In genomic region chr5:177430146-177430951, GRCh38 we compare ENCODE assay signal across 11 cellular contexts. TPM values are rescaled to one million over a fixed set of nuclear protein-coding genes. Genes with fewer than 3 reads are reported as not detected.
DNase-seq lines count a peak whose midpoint lies in the region; ATAC-seq and TF ChIP-seq lines count a peak whose summit lies in the region.
"Had no signal": no experiment of that assay in that cellular context is flagged by ENCODE, and none has a peak within 500 bp of the region (broad histone marks: within the 10 kb centered on the region; RNA-seq: fewer than 3 reads in every experiment).

No MANE protein-coding gene starts in this region.

- no peak for TF ChIP-seq CTCF in suprapubic skin (IDR thresholded peaks at IDR 0.05)

- H3K9me3 Mint-ChIP-seq in activated naive CD4-positive, alpha-beta T cell treated with anti-CD3 and anti-CD28 coated beads for 36 hours: no peaks in the 10 kb centered on the region
- no peaks in the 10 kb centered on the region for H3K9me3 Mint-ChIP-seq in effector memory CD8-positive, alpha-beta T cell

- TF ChIP-seq POLR2A in suprapubic skin (IDR thresholded peaks at IDR 0.05): no peak

- intact Hi-C loops in activated naive CD4-positive, alpha-beta T cell treated with anti-CD3 and anti-CD28 coated beads for 36 hours (cut with micrococcal nuclease): no loop called here

- H3K36me3 Mint-ChIP-seq in activated naive CD4-positive, alpha-beta T cell treated with anti-CD3 and anti-CD28 coated beads for 36 hours (ENCODE audit: low read depth): peaks cover 63% of the 10 kb centered on the region
- H3K36me3 Mint-ChIP-seq in effector memory CD8-positive, alpha-beta T cell (ENCODE audit: insufficient read depth): peaks cover 86% of the 10 kb centered on the region

- DNase-seq in activated naive CD4-positive, alpha-beta T cell treated with anti-CD3 and anti-CD28 coated beads for 36 hours: no peak
- no peak for DNase-seq in activated naive CD4-positive, alpha-beta T cell treated with anti-CD3 and anti-CD28 coated beads, Interleukin-2, amount 50 U/mL, for 16 hours
- DNase-seq in RPMI8226 (peak; percentile 87), suprapubic skin (ENCODE audit: low spot score in 2 of 2) (no peak), activated gamma-delta T cell treated with Interleukin-2 at 50 U/mL for 16 hours (no peak), retina (no peak)
- DNase-seq in effector memory CD8-positive, alpha-beta T cell: no peak

- H3K27me3 Mint-ChIP-seq in activated naive CD4-positive, alpha-beta T cell treated with anti-CD3 and anti-CD28 coated beads for 36 hours (ENCODE audit: low read depth): no peaks in the 10 kb centered on the region
- H3K27me3 Mint-ChIP-seq in effector memory CD8-positive, alpha-beta T cell: no peaks in the 10 kb centered on the region

- ATAC-seq in effector memory CD8-positive, alpha-beta T cell (replicated peaks): no peak
- ATAC-seq in HG02571 (IDR thresholded peaks at IDR 0.05; ENCODE audit: unreplicated experiment): no peak
- ATAC-seq: left lobe of liver, sciatic nerve had no signal

- H3K4me3 Mint-ChIP-seq in activated naive CD4-positive, alpha-beta T cell treated with anti-CD3 and anti-CD28 coated beads for 36 hours: peak overlapping the region; percentile 95
- peak overlapping the region; percentile 90 to 93 for H3K4me3 Mint-ChIP-seq in effector memory CD8-positive, alpha-beta T cell

- H3K27me3 ChIP-seq in suprapubic skin: no peaks in the 10 kb centered on the region

- H3K4me1 ChIP-seq in suprapubic skin: peaks cover 81% of the 10 kb centered on the region

- H3K36me3 ChIP-seq in suprapubic skin: peaks cover 37% of the 10 kb centered on the region

- CTCF ChIA-PET in activated naive CD4-positive, alpha-beta T cell treated with anti-CD3 and anti-CD28 coated beads for 36 hours (lab: Charles Lee): interaction anchor here (0.8 to 10.3 kb wide), 6 partner anchors 14 to 40 kb away, joined by 3 to 111 read pairs (median 20); partner anchors contain the start of gene PRR7

- 75% methylated on average over 16 of the region's 26 CpGs for WGBS in suprapubic skin

- H3K27ac Mint-ChIP-seq in activated naive CD4-positive, alpha-beta T cell treated with anti-CD3 and anti-CD28 coated beads for 36 hours: peak overlapping the region; percentile 95
- peak overlapping the region; percentile 76 to 93 for H3K27ac Mint-ChIP-seq in effector memory CD8-positive, alpha-beta T cell

- peaks cover 71% of the 10 kb centered on the region for H3K4me1 Mint-ChIP-seq in activated naive CD4-positive, alpha-beta T cell treated with anti-CD3 and anti-CD28 coated beads for 36 hours (ENCODE audit: low read depth)
- H3K4me1 Mint-ChIP-seq in effector memory CD8-positive, alpha-beta T cell (ENCODE audit: low read depth in 2 of 2): peaks cover 59 to 70% of the 10 kb centered on the region in 2 donors

- H3K9me3 ChIP-seq in suprapubic skin: no peaks in the 10 kb centered on the region

- no peak overlapping the region for H3K4me3 ChIP-seq in suprapubic skin

- H3K27ac ChIP-seq in suprapubic skin: peak overlapping the region; percentile 16

- no peak for TF ChIP-seq EP300 in suprapubic skin (IDR thresholded peaks at IDR 0.05)

RNA-seq across cellular contexts. Expression of gene GRK6, which starts 3.9 kb away (rescaled TPM):
- total RNA-seq in activated naive CD4-positive, alpha-beta T cell treated with anti-CD3 and anti-CD28 coated beads for 36 hours: 100 to 1,000 TPM; 117 to 133 TPM
- 10 to 100 TPM; 29.1 to 62.2 (median 37.1) TPM for total RNA-seq in suprapubic skin

RNA-seq across cellular contexts. Expression of gene PRR7, which starts 16.3 kb away (rescaled TPM):
- total RNA-seq in activated naive CD4-positive, alpha-beta T cell treated with anti-CD3 and anti-CD28 coated beads for 36 hours: 1 to 10 TPM; 7.4 to 8.2 TPM
- 1 to 10 TPM; 5.7 to 9.8 (median 7.8) TPM for total RNA-seq in suprapubic skin

RNA-seq across cellular contexts. Expression of gene F12, which starts 21.0 kb away (rescaled TPM):
- 1 to 10 TPM; 3.2 to 5.4 TPM for total RNA-seq in activated naive CD4-positive, alpha-beta T cell treated with anti-CD3 and anti-CD28 coated beads for 36 hours
- total RNA-seq in suprapubic skin: 10 to 100 TPM in 1 of 4 donors, 1 to 10 TPM in 3; 2.3 to 18.4 (median 7.1) TPM

RNA-seq across cellular contexts. Expression of gene PFN3, which starts 29.9 kb away (rescaled TPM):
- not detected for total RNA-seq in activated naive CD4-positive, alpha-beta T cell treated with anti-CD3 and anti-CD28 coated beads for 36 hours
- total RNA-seq in suprapubic skin: not detected
- total RNA-seq: fibroblast of lung, left lobe of liver, sciatic nerve had no signal

RNA-seq across cellular contexts. Expression of gene DBN1, which starts 43.1 kb away (rescaled TPM):
- 10 to 100 TPM; 20.8 to 22.4 TPM for total RNA-seq in activated naive CD4-positive, alpha-beta T cell treated with anti-CD3 and anti-CD28 coated beads for 36 hours
- 10 to 100 TPM; 13.1 to 43.4 (median 25.3) TPM for total RNA-seq in suprapubic skin
